10 cellular contexts compared by ENCODE assay signal in genomic region chr21:31656199-31657095, GRCh38. TPM values are rescaled to one million over a fixed set of nuclear protein-coding genes. Genes with fewer than 3 reads are reported as not detected.
DNase-seq lines count a peak whose midpoint lies in the region; TF ChIP-seq lines count a peak whose summit lies in the region.
"Had no signal": no experiment of that assay in that cellular context is flagged by ENCODE, and none has a peak within 500 bp of the region (broad histone marks: within the 10 kb centered on the region; RNA-seq: fewer than 3 reads in every experiment).

No MANE protein-coding gene starts in this region.

- H3K4me3 ChIP-seq in AG10803 (ENCODE audit: low read length): no peak overlapping the region
- H3K4me3 ChIP-seq: SJCRH30 had no signal

- intact Hi-C loops in head of caudate nucleus (cut with DNase I): no loop called here

- H3K36me3 Mint-ChIP-seq in activated naive CD4-positive, alpha-beta T cell treated with anti-CD3 and anti-CD28 coated beads, Interleukin-2, amount 50 U/mL, for 24 hours: peaks cover 5% of the 10 kb centered on the region

- peak overlapping the region; percentile 30 for H3K4me3 Mint-ChIP-seq in activated naive CD4-positive, alpha-beta T cell treated with anti-CD3 and anti-CD28 coated beads, Interleukin-2, amount 50 U/mL, for 24 hours

- peak overlapping the region; percentile 87 for H3K27ac Mint-ChIP-seq in activated naive CD4-positive, alpha-beta T cell treated with anti-CD3 and anti-CD28 coated beads, Interleukin-2, amount 50 U/mL, for 24 hours

- DNase-seq in AG10803 (ENCODE audit: low read depth) (peak; percentile 18), HT1080 (ENCODE audit: low read depth) (peak; percentile 72), SHP77 treated with DMSO at 0.1 percent for 48 hours (lab: John Stamatoyannopoulos, UW) (no peak), DMS153 treated with DMSO at 0.1 percent for 48 hours (lab: John Stamatoyannopoulos, UW; ENCODE audit: unreplicated experiment) (no peak), HT-29 (ENCODE audit: low spot score) (no peak), head of caudate nucleus (no peak)
- DNase-seq in stimulated activated CD4-positive, alpha-beta T cell treated with anti-CD3 and anti-CD28 coated beads, Interleukin-12 subunit alpha, Interleukin-12 subunit beta, amount 100 ng/mL, for 4 hours: peak; percentile 40
- DNase-seq: NCI-H2227 treated with DMSO at 0.1 percent for 48 hours, SJCRH30 had no signal

- no peak for TF ChIP-seq CTCF in AG10803 (conservative IDR thresholded peaks at IDR 0.05; ENCODE audit: low read length)

- H3K4me1 Mint-ChIP-seq in activated naive CD4-positive, alpha-beta T cell treated with anti-CD3 and anti-CD28 coated beads, Interleukin-2, amount 50 U/mL, for 24 hours: peaks cover 38% of the 10 kb centered on the region

- H3K27me3 Mint-ChIP-seq in activated naive CD4-positive, alpha-beta T cell treated with anti-CD3 and anti-CD28 coated beads, Interleukin-2, amount 50 U/mL, for 24 hours: no peaks in the 10 kb centered on the region

- H3K9me3 Mint-ChIP-seq in activated naive CD4-positive, alpha-beta T cell treated with anti-CD3 and anti-CD28 coated beads, Interleukin-2, amount 50 U/mL, for 24 hours: no peaks in the 10 kb centered on the region

RNA-seq across cellular contexts. Expression of gene SOD1, which starts 3.0 kb away (rescaled TPM):
- total RNA-seq in HT1080 (2014; rRNA removed; shearing (Covaris generic)): 205 and 240 TPM in 2 replicates
- polyA plus RNA-seq in HT1080 (2015; cell fraction: cytosol; rRNA removed): 289 and 301 TPM in 2 replicates
- 137 and 141 TPM in 2 replicates for polyA plus RNA-seq in HT1080 (2015; cell fraction: nucleus; rRNA removed)
- total RNA-seq in HT-29 (2014; rRNA removed; shearing (Covaris generic)): 118 and 126 TPM in 2 replicates

Comparison
In these comparisons a context has a peak if more than half of its experiments do, and no peak if none do; other contexts are left out.
1. DNase-seq: peak in AG10803 (single experiment), HT1080 (single experiment) and stimulated activated CD4-positive, alpha-beta T cell treated with anti-CD3 and anti-CD28 coated beads, Interleukin-12 subunit alpha, Interleukin-12 subunit beta, amount 100 ng/mL, for 4 hours (single experiment); none in SHP77 treated with DMSO at 0.1 percent for 48 hours (single experiment), DMS153 treated with DMSO at 0.1 percent for 48 hours (single experiment), HT-29 (single experiment) and head of caudate nucleus (0 of 42).